16 cellular contexts compared by ENCODE assay signal in the genomic region with DNA sequence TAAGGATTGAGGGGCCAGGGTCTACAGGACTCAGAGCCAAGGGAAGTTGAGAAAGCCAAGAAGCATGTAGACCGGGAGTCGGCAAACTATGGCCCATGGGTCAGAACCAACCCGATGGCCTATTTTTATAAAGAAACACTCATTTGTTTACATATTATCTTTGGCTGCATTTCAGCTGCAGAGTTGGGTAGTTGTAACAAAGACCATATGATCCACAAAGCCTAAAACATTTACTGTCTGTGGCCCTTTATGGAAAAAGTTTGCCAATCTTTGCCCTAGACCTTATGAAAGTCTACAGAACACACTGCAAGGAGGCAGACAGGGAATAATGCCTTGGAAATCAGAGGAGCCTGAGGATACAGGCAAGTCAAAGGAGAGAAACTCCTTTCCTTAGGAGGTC.
DNase-seq lines count a peak whose midpoint lies in the region; ATAC-seq and TF ChIP-seq lines count a peak whose summit lies in the region.
"Had no signal": no experiment of that assay in that cellular context is flagged by ENCODE, and none has a peak within 500 bp of the region (broad histone marks: within the 10 kb centered on the region; RNA-seq: fewer than 3 reads in every experiment).

No MANE protein-coding gene starts in this region.

- peaks cover 4% of the 10 kb centered on the region for H3K27me3 Mint-ChIP-seq in nephron progenitor cell (ENCODE audit: low read depth, poor library complexity)

- H3K9ac ChIP-seq in smooth muscle cell (ENCODE audit: low read depth): no peak overlapping the region
- H3K9ac ChIP-seq: BLaER1 had no signal

- no peaks in the 10 kb centered on the region for H3K9me3 ChIP-seq in smooth muscle cell (replicated peaks; ENCODE audit: low read depth)
- H3K9me3 ChIP-seq: BLaER1, Caco-2, HAP-1 had no signal

- H3K79me2 ChIP-seq in smooth muscle cell (ENCODE audit: low read depth): no peaks in the 10 kb centered on the region

- H3K9me3 Mint-ChIP-seq in nephron progenitor cell: no peaks in the 10 kb centered on the region
- H3K9me3 Mint-ChIP-seq: CD8-positive, alpha-beta memory T cell had no signal

- H3K4me3 Mint-ChIP-seq in nephron progenitor cell: no peak overlapping the region
- H3K4me3 Mint-ChIP-seq: CD8-positive, alpha-beta memory T cell had no signal

- no peak overlapping the region for H3K27ac Mint-ChIP-seq in nephron progenitor cell
- H3K27ac Mint-ChIP-seq: CD8-positive, alpha-beta memory T cell had no signal

- 79% methylated on average over 3 of the region's 3 CpGs for WGBS in smooth muscle cell (ENCODE audit: low lambda C conversion rate)

- H3K27ac ChIP-seq in smooth muscle cell (ENCODE audit: low read depth): no peak overlapping the region
- H3K27ac ChIP-seq: BLaER1, HL-60 had no signal

- no peaks in the 10 kb centered on the region for H3K27me3 ChIP-seq in smooth muscle cell (ENCODE audit: low read depth)
- H3K27me3 ChIP-seq: BLaER1 had no signal

- no peaks in the 10 kb centered on the region for H3K36me3 ChIP-seq in smooth muscle cell (ENCODE audit: low read depth)
- H3K36me3 ChIP-seq: BLaER1, HAP-1 had no signal

- DNase-seq in EL (peak; percentile 2), dermis blood vessel endothelial cell (peak; percentile 1), fibroblast of peridontal ligament (ENCODE audit: extremely low read depth) (peak; percentile 33), iris pigment epithelial cell (ENCODE audit: low read depth) (peak; percentile 18), nephron progenitor cell (no peak), smooth muscle cell (lab: John Stamatoyannopoulos, UW; ENCODE audit: unreplicated experiment) (no peak)
- DNase-seq: 8988T; AML-193; Caco-2; CD8-positive, alpha-beta memory T cell had no signal

- H3K4me1 Mint-ChIP-seq in nephron progenitor cell: peaks cover 7% of the 10 kb centered on the region
- H3K4me1 Mint-ChIP-seq: CD8-positive, alpha-beta memory T cell had no signal

- no peak overlapping the region for H3K4me2 ChIP-seq in smooth muscle cell
- H3K4me2 ChIP-seq: BLaER1 had no signal

- no peak overlapping the region for H3K4me3 ChIP-seq in smooth muscle cell
- H3K4me3 ChIP-seq: BLaER1, GM12878, HAP-1 had no signal

- no peaks in the 10 kb centered on the region for H3K36me3 Mint-ChIP-seq in nephron progenitor cell (ENCODE audit: low read depth)
- H3K36me3 Mint-ChIP-seq: CD8-positive, alpha-beta memory T cell had no signal

- H2AFZ ChIP-seq in smooth muscle cell (ENCODE audit: low read depth): no peak overlapping the region

- no peaks in the 10 kb centered on the region for H3F3A ChIP-seq in smooth muscle cell (ENCODE audit: low read depth)

- no peaks in the 10 kb centered on the region for H3K4me1 ChIP-seq in smooth muscle cell (ENCODE audit: low read depth)
- H3K4me1 ChIP-seq: Caco-2, HAP-1 had no signal

- ATAC-seq in HG03196 (IDR thresholded peaks at IDR 0.05; ENCODE audit: unreplicated experiment) (no peak), HG02610 (IDR thresholded peaks at IDR 0.05; ENCODE audit: unreplicated experiment) (no peak)
- ATAC-seq: GM12878 had no signal

- H4K20me1 ChIP-seq in smooth muscle cell (ENCODE audit: low read depth): no peaks in the 10 kb centered on the region
- H4K20me1 ChIP-seq: BLaER1 had no signal

- TF ChIP-seq CTCF in nephron progenitor cell (IDR thresholded peaks at IDR 0.05): no peak
- TF ChIP-seq CTCF in smooth muscle cell (IDR thresholded peaks at IDR 0.05; ENCODE audit: borderline replicate concordance, insufficient read depth, poor library complexity, severe bottlenecking): no peak

Comparison
In these comparisons a context has a peak if more than half of its experiments do, and no peak if none do; other contexts are left out.
1. DNase-seq: peak in EL (single experiment), dermis blood vessel endothelial cell (single experiment), fibroblast of peridontal ligament (single experiment) and iris pigment epithelial cell (single experiment); none in nephron progenitor cell (single experiment) and smooth muscle cell (single experiment).